Comparison of ENCODE assay signal across 9 cellular contexts in genomic region chr9:79858509-79858908, GRCh38.
A peak's percentile ranks its signal among the peaks of the same experiment; 100 is the strongest.
DNase-seq lines count a peak whose midpoint lies in the region; ATAC-seq and TF ChIP-seq lines count a peak whose summit lies in the region.
"Had no signal": no experiment of that assay in that cellular context is flagged by ENCODE, and none has a peak within 500 bp of the region (broad histone marks: within the 10 kb centered on the region; RNA-seq: fewer than 3 reads in every experiment).

No MANE protein-coding gene starts in this region.

- H3K36me3 ChIP-seq in upper lobe of right lung, result no peaks in the 10 kb centered on the region

- TF ChIP-seq CTCF in LNCaP clone FGC (IDR thresholded peaks at IDR 0.05; ENCODE audit: control insufficient read depth, extremely low read depth, insufficient read depth) (no peak), upper lobe of right lung (IDR thresholded peaks at IDR 0.05) (no peak)

- H3K4me3 Mint-ChIP-seq in activated naive CD8-positive, alpha-beta T cell treated with anti-CD3 and anti-CD28 coated beads, Interleukin-2, amount 10 ng/mL, durations not matched to agents 7 days and 5 days, result peak overlapping the region; percentile 51
- no peak overlapping the region for H3K4me3 Mint-ChIP-seq in activated naive CD8-positive, alpha-beta T cell treated with anti-CD3 and anti-CD28 coated beads for 36 hours

- no peak for DNase-seq in activated naive CD8-positive, alpha-beta T cell treated with anti-CD3 and anti-CD28 coated beads, Interleukin-2, amount 10 ng/mL, durations not matched to agents 7 days and 5 days
- no peak for DNase-seq in activated naive CD8-positive, alpha-beta T cell treated with anti-CD3 and anti-CD28 coated beads for 36 hours
- DNase-seq in LNCaP clone FGC (ENCODE audit: low read depth) (peak; percentile 23), dermis blood vessel endothelial cell (peak; percentile 20), upper lobe of right lung (no peak), NCI-H82 treated with DMSO at 0.1 percent for 48 hours (lab: John Stamatoyannopoulos, UW; ENCODE audit: unreplicated experiment) (no peak), T-helper 9 cell (no peak)

- peaks cover 3% of the 10 kb centered on the region for H3K36me3 Mint-ChIP-seq in activated naive CD8-positive, alpha-beta T cell treated with anti-CD3 and anti-CD28 coated beads, Interleukin-2, amount 10 ng/mL, durations not matched to agents 7 days and 5 days
- no peaks in the 10 kb centered on the region for H3K36me3 Mint-ChIP-seq in activated naive CD8-positive, alpha-beta T cell treated with anti-CD3 and anti-CD28 coated beads for 36 hours

- H3K4me1 Mint-ChIP-seq in activated naive CD8-positive, alpha-beta T cell treated with anti-CD3 and anti-CD28 coated beads, Interleukin-2, amount 10 ng/mL, durations not matched to agents 7 days and 5 days, result peaks cover 5% of the 10 kb centered on the region
- peaks cover 4% of the 10 kb centered on the region for H3K4me1 Mint-ChIP-seq in activated naive CD8-positive, alpha-beta T cell treated with anti-CD3 and anti-CD28 coated beads for 36 hours

- H3K9me3 ChIP-seq in upper lobe of right lung, result no peaks in the 10 kb centered on the region

- H3K4me1 ChIP-seq in upper lobe of right lung, result no peaks in the 10 kb centered on the region

- intact Hi-C loops in upper lobe of right lung (cut with DNase I), result no loop called here

- ATAC-seq in activated naive CD8-positive, alpha-beta T cell treated with anti-CD3 and anti-CD28 coated beads, Interleukin-2, amount 10 ng/mL, durations not matched to agents 7 days and 5 days (ENCODE audit: low read depth), result peak; percentile 68
- ATAC-seq in upper lobe of right lung (peak; percentile 76), HG03469 (IDR thresholded peaks at IDR 0.05; ENCODE audit: unreplicated experiment) (no peak)

- no peaks in the 10 kb centered on the region for H3K27me3 ChIP-seq in upper lobe of right lung

- no peak overlapping the region for H3K27ac ChIP-seq in upper lobe of right lung
- H3K27ac ChIP-seq: VCaP had no signal

- H3K27ac Mint-ChIP-seq in activated naive CD8-positive, alpha-beta T cell treated with anti-CD3 and anti-CD28 coated beads, Interleukin-2, amount 10 ng/mL, durations not matched to agents 7 days and 5 days, result peak overlapping the region; percentile 42
- H3K27ac Mint-ChIP-seq in activated naive CD8-positive, alpha-beta T cell treated with anti-CD3 and anti-CD28 coated beads for 36 hours, result no peak overlapping the region

- H3K27me3 Mint-ChIP-seq in activated naive CD8-positive, alpha-beta T cell treated with anti-CD3 and anti-CD28 coated beads, Interleukin-2, amount 10 ng/mL, durations not matched to agents 7 days and 5 days, result no peaks in the 10 kb centered on the region
- no peaks in the 10 kb centered on the region for H3K27me3 Mint-ChIP-seq in activated naive CD8-positive, alpha-beta T cell treated with anti-CD3 and anti-CD28 coated beads for 36 hours

- peaks cover 21% of the 10 kb centered on the region for H3K9me3 Mint-ChIP-seq in activated naive CD8-positive, alpha-beta T cell treated with anti-CD3 and anti-CD28 coated beads, Interleukin-2, amount 10 ng/mL, durations not matched to agents 7 days and 5 days
- peaks cover 11% of the 10 kb centered on the region for H3K9me3 Mint-ChIP-seq in activated naive CD8-positive, alpha-beta T cell treated with anti-CD3 and anti-CD28 coated beads for 36 hours

- POLR2A ChIA-PET in activated naive CD8-positive, alpha-beta T cell treated with anti-CD3 and anti-CD28 coated beads, Interleukin-2, amount 10 ng/mL, durations not matched to agents 7 days and 5 days (lab: Charles Lee), result no interaction called here

- peak overlapping the region; percentile 6 for H3K4me3 ChIP-seq in LNCaP clone FGC (ENCODE audit: low read depth, low read length)
- H3K4me3 ChIP-seq in upper lobe of right lung, result no peak overlapping the region

Comparison
In these comparisons a context has a peak if more than half of its experiments do, and no peak if none do; other contexts are left out.
1. DNase-seq: peak in LNCaP clone FGC (single experiment) and dermis blood vessel endothelial cell (single experiment); none in activated naive CD8-positive, alpha-beta T cell treated with anti-CD3 and anti-CD28 coated beads, Interleukin-2, amount 10 ng/mL, durations not matched to agents 7 days and 5 days (single experiment), activated naive CD8-positive, alpha-beta T cell treated with anti-CD3 and anti-CD28 coated beads for 36 hours (single experiment), upper lobe of right lung (single experiment), NCI-H82 treated with DMSO at 0.1 percent for 48 hours (single experiment) and T-helper 9 cell (single experiment).